9 cellular contexts compared by ENCODE assay signal in genomic region chr15:67862771-67863441, GRCh38. TPM values are rescaled to one million over a fixed set of nuclear protein-coding genes. Genes with fewer than 3 reads are reported as not detected.
A peak's percentile ranks its signal among the peaks of the same experiment; 100 is the strongest.
DNase-seq lines count a peak whose midpoint lies in the region; ATAC-seq, FAIRE-seq and TF ChIP-seq lines count a peak whose summit lies in the region.
"Had no signal": no experiment of that assay in that cellular context is flagged by ENCODE, and none has a peak within 500 bp of the region (broad histone marks: within the 10 kb centered on the region; RNA-seq: fewer than 3 reads in every experiment).

No MANE protein-coding gene starts in this region.

- H3K4me2 ChIP-seq in GM12878 (ENCODE audit: control insufficient read depth, insufficient read depth) (peak overlapping the region; percentile 80), osteoblast (ENCODE audit: insufficient read depth, low read length) (peak overlapping the region; percentile 74)

- in situ Hi-C loops in GM12878 (cut with MboI) (loop anchor here (5.0 kb wide), 2 partner anchors 194 to 289 kb away; no protein-coding TSS in a partner anchor), KBM-7 (cut with MboI; ENCODE audit: low pct_unique_long_range_greater_than_20kb, low sequenced_read_pairs) (loop anchor here (10.0 kb wide), 1 partner anchor 312 kb away; no protein-coding TSS in a partner anchor)

- TF ChIP-seq CTCF in GM10266 (IDR thresholded peaks at IDR 0.05; ENCODE audit: control insufficient read depth, insufficient read depth, low read depth, missing control alignments) (no peak), GM12878 (IDR thresholded peaks at IDR 0.05 in 2 of 3, conservative IDR thresholded peaks at IDR 0.05 in 1 of 3; ENCODE audit: control insufficient read depth in 2 of 3, extremely low read depth in 1 of 3, insufficient read depth in 1 of 3, low read depth in 3 of 3, low read length in 3 of 3) (no peak), osteoblast (IDR thresholded peaks at IDR 0.05; ENCODE audit: extremely low read depth, low read depth, low read length) (no peak)

- POLR2A ChIA-PET in GM12878 (lab: Charles Lee), result interaction anchor here (0.6 to 2.3 kb wide), 9 partner anchors 22 to 604 kb away, joined by 3 to 18 read pairs (median 3); partner anchors contain the start of gene PIAS1

- CTCF ChIA-PET in GM12878 (lab: Yijun Ruan, JAX), result interaction anchor here (0.6 to 4.5 kb wide), 47 partner anchors 9 to 444 kb away, joined by 3 to 119 read pairs (median 4); partner anchors contain the start of gene PIAS1

- peak; percentile 57 for FAIRE-seq in GM12878 (lab: Jason Lieb, UNC)
- FAIRE-seq: RCC 7860 had no signal

- TF ChIP-seq EP300 in GM12878 (IDR thresholded peaks at IDR 0.05; ENCODE audit: borderline replicate concordance in 1 of 2, control insufficient read depth in 1 of 2, low read depth in 2 of 2, low read length in 2 of 2), result 0 out of 4 replicates have a peak, but pooled peaks of 1 of the 2 experiments have one; percentile 39

- TF ChIP-seq POLR2A in GM12878 (IDR thresholded peaks at IDR 0.05; ENCODE audit: low read depth, low read length), result no peak

- peak overlapping the region; percentile 53 for H3K4me3 ChIP-seq in GM12878
- H3K4me3 ChIP-seq in osteoblast (ENCODE audit: insufficient read depth, low read length), result peak overlapping the region; percentile 64

- peaks cover 34% of the 10 kb centered on the region for H3K4me1 ChIP-seq in GM12878 (ENCODE audit: control insufficient read depth, insufficient read depth, low read length)
- peaks cover 9% of the 10 kb centered on the region for H3K4me1 ChIP-seq in osteoblast (ENCODE audit: insufficient read depth, low read length)

- no peaks in the 10 kb centered on the region for H3K36me3 ChIP-seq in GM12878 (ENCODE audit: control insufficient read depth in 2 of 2, insufficient read depth in 2 of 2, low read length in 1 of 2)
- no peaks in the 10 kb centered on the region for H3K36me3 ChIP-seq in osteoblast (ENCODE audit: insufficient read depth, low read length)

- SMC1A ChIA-PET in GM12878 (lab: Charles Lee; ENCODE audit: uncharacterized antibody, unreplicated experiment), result interaction anchor here (0.5 to 4.8 kb wide), 36 partner anchors 9 to 444 kb away, joined by 3 to 97 read pairs (median 4); partner anchors contain the start of genes FEM1B and PIAS1

- peak; percentile 49 for DNase-seq in GM10266 (ENCODE audit: extremely low spot score)
- DNase-seq in GM12878 (ENCODE audit: low read depth, low spot score), result peak; percentile 89
- no peak for DNase-seq in osteoblast (ENCODE audit: insufficient read length, low spot score, missing footprints)
- DNase-seq in KG1 (lab: John Stamatoyannopoulos, UW), result no peak
- no peak for DNase-seq in KBM-7
- DNase-seq in SHP77 treated with DMSO at 0.1 percent for 48 hours (lab: John Stamatoyannopoulos, UW), result no peak
- DNase-seq in T1000 (lab: John Stamatoyannopoulos, UW), result no peak

- H4K20me1 ChIP-seq in GM12878 (ENCODE audit: control insufficient read depth, insufficient read depth), result no peaks in the 10 kb centered on the region
- H4K20me1 ChIP-seq in osteoblast (ENCODE audit: insufficient read depth, low read length), result no peaks in the 10 kb centered on the region

- no peaks in the 10 kb centered on the region for H3K27me3 ChIP-seq in GM12878 (replicated peaks in 1 of 2; ENCODE audit: control insufficient read depth in 2 of 2, insufficient read depth in 2 of 2, low read length in 1 of 2)
- H3K27me3 ChIP-seq in osteoblast (ENCODE audit: insufficient read depth, low read length), result peaks cover 15% of the 10 kb centered on the region

- peak; percentile 45 for ATAC-seq in HG02870 (IDR thresholded peaks at IDR 0.05; ENCODE audit: unreplicated experiment)
- peak; percentile 80 for ATAC-seq in GM12878

- no TSS peak for BruUV-seq in GM12878 (replicated peaks; lab: Mats Ljungman, UMichigan)

- H3K9ac ChIP-seq in GM12878 (ENCODE audit: control insufficient read depth, insufficient read depth, low read length), result peak overlapping the region; percentile 60

- RAD21 ChIA-PET in GM12878 (lab: Charles Lee; ENCODE audit: unreplicated experiment), result interaction anchor here (0.5 to 4.4 kb wide), 38 partner anchors 9 to 406 kb away, joined by 3 to 67 read pairs (median 4); partner anchors contain the start of genes CLN6 and PIAS1

- under 1% methylated on average over 15 of the region's 15 CpGs for WGBS in GM12878 (ENCODE audit: insufficient coverage, insufficient replicate concordance, low lambda C conversion rate, missing lambda C conversion rate)

- peak overlapping the region; percentile 93 for H2AFZ ChIP-seq in GM12878 (ENCODE audit: control insufficient read depth, low read depth, low read length)
- peak overlapping the region; percentile 98 for H2AFZ ChIP-seq in osteoblast (ENCODE audit: low read length)

- no peaks in the 10 kb centered on the region for H3K9me3 ChIP-seq in GM12878 (replicated peaks; ENCODE audit: control insufficient read depth, insufficient read depth, low read length)
- H3K9me3 ChIP-seq in osteoblast (ENCODE audit: low read depth, low read length), result no peaks in the 10 kb centered on the region

- H3K27ac ChIP-seq in GM12878 (ENCODE audit: control insufficient read depth, insufficient read depth) (peak overlapping the region; percentile 86), osteoblast (ENCODE audit: low read depth, low read length) (no peak overlapping the region)

- TF ChIP-seq RAD21 in GM12878 (IDR thresholded peaks at IDR 0.05; ENCODE audit: insufficient read depth, low read depth, low read length), result no peak

- intact Hi-C loops in GM12878 (cut with micrococcal nuclease; ENCODE audit: unreplicated experiment), result loop anchor here (1.0 to 5.0 kb wide), 7 partner anchors 22 to 364 kb away; partner anchors contain the start of genes CLN6 and RNU6-1

- H3K79me2 ChIP-seq in GM12878 (ENCODE audit: control insufficient read depth, insufficient read depth, low read length) (no peaks in the 10 kb centered on the region), osteoblast (ENCODE audit: insufficient read depth, low read length) (no peaks in the 10 kb centered on the region)

TF ChIP-seq in GM12878, 131 proteins besides CTCF, POLR2A, EP300 and RAD21 (continues in another document):
- TF ChIP-seq CREB1 (IDR thresholded peaks at IDR 0.05; ENCODE audit: low read depth) (peak; percentile 85), SIN3A (IDR thresholded peaks at IDR 0.05; ENCODE audit: low read depth, low read length) (no peak), MLLT1 (IDR thresholded peaks at IDR 0.05) (peak; percentile 21; the same call in 1 of the 2 replicates)

RNA-seq across cellular contexts. Expression of gene RNU6-1, which starts 23.1 kb away (rescaled TPM):
- not detected in 2 replicates for total RNA-seq in GM12878 (2013; cell fraction: nucleolus; rRNA removed)
- total RNA-seq in GM12878 (2014; rRNA removed) (not detected in 2 replicates), GM12878 (2014; rRNA removed; fragmentation: Illumina TruSeq; extraction: Trizol) (not detected in 2 replicates), GM12878 (2021) (not detected in 2 replicates), osteoblast (not detected in 2 replicates)
- not detected for polyA plus RNA-seq in GM12878 (2011; ENCODE audit: low read depth)
- polyA plus RNA-seq in GM12878 (2011; rRNA removed) (not detected in 2 replicates), GM12878 (2014; fragmentation: Illumina TruSeq; extraction: Trizol) (not detected in 2 replicates), GM12878 (2014; fragmentation: Nextera tagmentation; extraction: Ambion mirVana) (not detected), GM12878 (2014; rRNA removed) (not detected in 2 replicates), GM12878 (2016; fragmentation: Nextera tagmentation; extraction: Ambion mirVana) (not detected)
- polyA plus RNA-seq in GM12878 (2011; cell fraction: cytosol; rRNA removed), result not detected in 2 replicates
- polyA plus RNA-seq in GM12878 (2011; cell fraction: nucleus; rRNA removed), result not detected in 2 replicates
- polyA plus RNA-seq in GM12878 (2012), result not detected in 2 replicates
- polyA minus RNA-seq in GM12878 (2011; rRNA and poly(A)+ RNA removed), result 1,322 TPM in 1 of 2 replicates, not detected in the other
- not detected in 2 replicates for polyA minus RNA-seq in GM12878 (2011; cell fraction: cytosol; rRNA and poly(A)+ RNA removed)
- under 0.01 TPM in 1 of 2 replicates, not detected in the other for polyA minus RNA-seq in GM12878 (2011; cell fraction: nucleus; rRNA and poly(A)+ RNA removed)

RNA-seq across cellular contexts. Expression of gene SKOR1, which starts 37.6 kb away (rescaled TPM):
- 2.0 and 2.2 TPM in 2 replicates for total RNA-seq in GM12878 (2013; cell fraction: nucleolus; rRNA removed)
- 0.11 and 0.28 TPM in 2 replicates for total RNA-seq in GM12878 (2014; rRNA removed)
- total RNA-seq in GM12878 (2014; rRNA removed; fragmentation: Illumina TruSeq; extraction: Trizol), result 0.04 and 0.05 TPM in 2 replicates
- 0.35 and 0.36 TPM in 2 replicates for total RNA-seq in GM12878 (2021)
- polyA plus RNA-seq in GM12878 (2011; ENCODE audit: low read depth), result 0.08 TPM
- polyA plus RNA-seq in GM12878 (2011; rRNA removed), result 0.03 and 0.05 TPM in 2 replicates
- polyA plus RNA-seq in GM12878 (2011; cell fraction: cytosol; rRNA removed), result 0.09 and 0.12 TPM in 2 replicates
- polyA plus RNA-seq in GM12878 (2011; cell fraction: nucleus; rRNA removed), result 0.69 and 0.94 TPM in 2 replicates
- polyA plus RNA-seq in GM12878 (2012), result 0.17 and 0.24 TPM in 2 replicates
- polyA plus RNA-seq in GM12878 (2014; fragmentation: Illumina TruSeq; extraction: Trizol), result 0.04 and 0.08 TPM in 2 replicates
- not detected for polyA plus RNA-seq in GM12878 (2014; fragmentation: Nextera tagmentation; extraction: Ambion mirVana)
- polyA plus RNA-seq in GM12878 (2014; rRNA removed), result 0.06 and 0.14 TPM in 2 replicates
- polyA plus RNA-seq in GM12878 (2016; fragmentation: Nextera tagmentation; extraction: Ambion mirVana), result not detected
- 0.37 and 0.52 TPM in 2 replicates for polyA minus RNA-seq in GM12878 (2011; rRNA and poly(A)+ RNA removed)
- polyA minus RNA-seq in GM12878 (2011; cell fraction: cytosol; rRNA and poly(A)+ RNA removed), result 0.31 and 0.53 TPM in 2 replicates
- polyA minus RNA-seq in GM12878 (2011; cell fraction: nucleus; rRNA and poly(A)+ RNA removed), result 0.24 and 0.57 TPM in 2 replicates
- total RNA-seq in osteoblast, result 0.29 and 0.36 TPM in 2 replicates

Comparison
In these comparisons a context has a peak if more than half of its experiments do, and no peak if none do; other contexts are left out.
1. DNase-seq: peak in GM10266 (single experiment) and GM12878 (single experiment); none in osteoblast (single experiment), KG1 (single experiment), KBM-7 (single experiment), SHP77 treated with DMSO at 0.1 percent for 48 hours (single experiment) and T1000 (single experiment).